Comparison of ENCODE assay signal across 13 cellular contexts in genomic region chr4:183765121-183765990, GRCh38.
A peak's percentile ranks its signal among the peaks of the same experiment; 100 is the strongest.
DNase-seq lines count a peak whose midpoint lies in the region; ATAC-seq, FAIRE-seq and TF ChIP-seq lines count a peak whose summit lies in the region.
"Had no signal": no experiment of that assay in that cellular context is flagged by ENCODE, and none has a peak within 500 bp of the region (broad histone marks: within the 10 kb centered on the region; RNA-seq: fewer than 3 reads in every experiment).

No MANE protein-coding gene starts in this region.

- WGBS in heart right ventricle, 2 donors, result 55 to 63% methylated on average over 21 of the region's 21 CpGs

- in situ Hi-C loops in ACHN (cut with HindIII; ENCODE audit: low pct_ligation_motif_present, low pct_unique_long_range_greater_than_20kb, low sequenced_read_pairs), result no loop called here

- no peak overlapping the region for H3K9ac ChIP-seq in astrocyte (ENCODE audit: low read length)

- H2AFZ ChIP-seq in astrocyte (ENCODE audit: low read depth, low read length) (peak overlapping the region; percentile 68), osteoblast (ENCODE audit: low read length) (peak overlapping the region; percentile 68)

- no peaks in the 10 kb centered on the region for H3K79me2 ChIP-seq in astrocyte (ENCODE audit: insufficient read depth, low read length)
- H3K79me2 ChIP-seq in osteoblast (ENCODE audit: insufficient read depth, low read length), result no peaks in the 10 kb centered on the region

- no peaks in the 10 kb centered on the region for H3K9me3 ChIP-seq in astrocyte (ENCODE audit: insufficient read depth, low read depth, low read length)
- H3K9me3 ChIP-seq in heart right ventricle, result no peaks in the 10 kb centered on the region
- H3K9me3 ChIP-seq in osteoblast (ENCODE audit: low read depth, low read length), result no peaks in the 10 kb centered on the region

- H3K27me3 Mint-ChIP-seq in astrocyte (ENCODE audit: low read depth, unreplicated experiment), result peaks cover 16% of the 10 kb centered on the region
- H3K27me3 Mint-ChIP-seq: activated naive CD4-positive, alpha-beta T cell treated with anti-CD3 and anti-CD28 coated beads, Interleukin-2, amount 50 U/mL, for 24 hours had no signal

- H3K36me3 ChIP-seq in astrocyte (ENCODE audit: insufficient read depth, low read length) (no peaks in the 10 kb centered on the region), heart right ventricle (peaks cover 0 to 5% (median 0%) of the 10 kb centered on the region in 9 donors), osteoblast (ENCODE audit: insufficient read depth, low read length) (no peaks in the 10 kb centered on the region)

- intact Hi-C loops in heart right ventricle (cut with DNase I), result no loop called here

- peak overlapping the region; percentile 61 for H3K4me2 ChIP-seq in astrocyte (ENCODE audit: low read length)
- peak overlapping the region; percentile 28 for H3K4me2 ChIP-seq in osteoblast (ENCODE audit: insufficient read depth, low read length)

- H3K4me3 ChIP-seq in astrocyte (ENCODE audit: insufficient read depth, low read depth, low read length), result no peak overlapping the region
- H3K4me3 ChIP-seq in heart right ventricle, result peak overlapping the region in 9 of 10 donors; percentile 13 to 58 (median 44)
- H3K4me3 ChIP-seq in osteoblast (ENCODE audit: insufficient read depth, low read length), result no peak overlapping the region

- H4K20me1 ChIP-seq in astrocyte (ENCODE audit: insufficient read depth, low read length) (no peaks in the 10 kb centered on the region), osteoblast (ENCODE audit: insufficient read depth, low read length) (no peaks in the 10 kb centered on the region)

- H3K27ac ChIP-seq in astrocyte (ENCODE audit: low read depth, low read length) (no peak overlapping the region), heart right ventricle (peak overlapping the region; percentile 36 to 93 (median 87)), osteoblast (ENCODE audit: low read depth, low read length) (no peak overlapping the region)

- ATAC-seq in heart right ventricle (peak; percentile 63 to 94 (median 85)), HG02588 (IDR thresholded peaks at IDR 0.05; ENCODE audit: unreplicated experiment) (no peak)

- H3K27me3 ChIP-seq in astrocyte (ENCODE audit: insufficient read depth, low read length) (no peaks in the 10 kb centered on the region), heart right ventricle (no peaks in the 10 kb centered on the region), osteoblast (ENCODE audit: insufficient read depth, low read length) (peaks cover 2% of the 10 kb centered on the region)

- H3K4me1 ChIP-seq in astrocyte (ENCODE audit: insufficient read depth, low read length) (no peaks in the 10 kb centered on the region), heart right ventricle (peaks cover 0 to 40% (median 11%) of the 10 kb centered on the region in 9 donors), osteoblast (ENCODE audit: insufficient read depth, low read length) (no peaks in the 10 kb centered on the region)

- no peak for FAIRE-seq in astrocyte (lab: Jason Lieb, UNC)
- FAIRE-seq: islet of Langerhans had no signal

- H3K9me3 Mint-ChIP-seq in astrocyte (ENCODE audit: unreplicated experiment), result no peaks in the 10 kb centered on the region
- H3K9me3 Mint-ChIP-seq: activated naive CD4-positive, alpha-beta T cell treated with anti-CD3 and anti-CD28 coated beads, Interleukin-2, amount 50 U/mL, for 24 hours had no signal

- TF ChIP-seq CTCF in astrocyte (IDR thresholded peaks at IDR 0.05; ENCODE audit: insufficient read depth, low read depth, low read length) (no peak), heart right ventricle (IDR thresholded peaks at IDR 0.05) (no peak), osteoblast (IDR thresholded peaks at IDR 0.05; ENCODE audit: extremely low read depth, low read depth, low read length) (no peak)

- H3K4me1 Mint-ChIP-seq in astrocyte (ENCODE audit: low read depth, unreplicated experiment), result peaks cover 2% of the 10 kb centered on the region
- H3K4me1 Mint-ChIP-seq: activated naive CD4-positive, alpha-beta T cell treated with anti-CD3 and anti-CD28 coated beads, Interleukin-2, amount 50 U/mL, for 24 hours had no signal

- H3K27ac Mint-ChIP-seq in astrocyte (ENCODE audit: unreplicated experiment), result no peak overlapping the region
- H3K27ac Mint-ChIP-seq: activated naive CD4-positive, alpha-beta T cell treated with anti-CD3 and anti-CD28 coated beads, Interleukin-2, amount 50 U/mL, for 24 hours had no signal

- no peak overlapping the region for H3K4me3 Mint-ChIP-seq in astrocyte (ENCODE audit: unreplicated experiment)
- H3K4me3 Mint-ChIP-seq: activated naive CD4-positive, alpha-beta T cell treated with anti-CD3 and anti-CD28 coated beads, Interleukin-2, amount 50 U/mL, for 24 hours had no signal

- DNase-seq in ACHN (peak; percentile 19), astrocyte (ENCODE audit: low read depth) (no peak), heart right ventricle (peak; percentile 44 to 80), osteoblast (ENCODE audit: insufficient read length, low spot score, missing footprints) (no peak), GOT3 (lab: John Stamatoyannopoulos, UW) (no peak), NCI-H2107 (lab: John Stamatoyannopoulos, UW) (no peak)
- no peak for DNase-seq in stimulated activated CD4-positive, alpha-beta T cell treated with anti-CD3 and anti-CD28 coated beads, Interleukin-4, amount 100 ng/mL, for 1 hour
- DNase-seq: DMS79 treated with DMSO at 0.1 percent for 48 hours, NCI-H1436 treated with DMSO at 0.1 percent for 48 hours, posterior cingulate gyrus had no signal

- H3K36me3 Mint-ChIP-seq in astrocyte (ENCODE audit: low read depth, unreplicated experiment), result peaks cover 3% of the 10 kb centered on the region
- H3K36me3 Mint-ChIP-seq: activated naive CD4-positive, alpha-beta T cell treated with anti-CD3 and anti-CD28 coated beads, Interleukin-2, amount 50 U/mL, for 24 hours had no signal

Comparison
In these comparisons a context has a peak if more than half of its experiments do, and no peak if none do; other contexts are left out.
1. DNase-seq: peak in ACHN (single experiment) and heart right ventricle (2 of 2); none in astrocyte (single experiment), osteoblast (single experiment), GOT3 (single experiment), stimulated activated CD4-positive, alpha-beta T cell treated with anti-CD3 and anti-CD28 coated beads, Interleukin-4, amount 100 ng/mL, for 1 hour (single experiment) and NCI-H2107 (single experiment).
2. H3K27ac ChIP-seq: peak in heart right ventricle (10 of 10); none in astrocyte (single experiment) and osteoblast (single experiment).
3. H3K4me3 ChIP-seq: peak in heart right ventricle (9 of 10); none in astrocyte (single experiment) and osteoblast (single experiment).